ENCODE assay signal across 21 cellular contexts in the genomic region with DNA sequence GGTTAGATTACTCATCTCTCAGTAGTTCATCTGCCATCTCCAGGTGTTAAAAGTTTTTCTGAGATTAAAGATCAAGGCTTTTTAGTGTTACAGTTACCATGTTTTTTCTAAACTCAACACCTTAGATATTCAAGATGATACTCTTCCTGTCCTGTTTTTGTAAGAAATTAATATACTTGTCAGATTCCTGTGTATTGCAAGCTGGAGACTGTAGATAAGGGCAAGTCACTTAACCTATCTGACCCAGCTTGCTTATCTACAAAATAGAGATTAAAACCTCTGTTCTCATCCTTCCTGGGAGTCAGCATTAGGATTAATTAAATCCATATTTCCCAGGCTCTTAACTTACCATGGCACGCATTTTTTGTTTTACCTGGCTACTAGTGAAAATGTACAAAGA. TPM values are rescaled to one million over a fixed set of nuclear protein-coding genes. Genes with fewer than 3 reads are reported as not detected.
DNase-seq lines count a peak whose midpoint lies in the region; ATAC-seq and TF ChIP-seq lines count a peak whose summit lies in the region.
"Had no signal": no experiment of that assay in that cellular context is flagged by ENCODE, and none has a peak within 500 bp of the region (broad histone marks: within the 10 kb centered on the region; RNA-seq: fewer than 3 reads in every experiment).

No MANE protein-coding gene starts in this region.

- H3K9me3 Mint-ChIP-seq in activated CD4-positive, alpha-beta T cell treated with anti-CD3 and anti-CD28 coated beads, Interleukin-2, amount 10 ng/mL, durations not matched to agents 24 days and 14 days = no peaks in the 10 kb centered on the region
- H3K9me3 Mint-ChIP-seq in activated CD4-positive, alpha-beta T cell treated with anti-CD3 and anti-CD28 coated beads, Interleukin-2, amount 10 ng/mL, durations not matched to agents 7 days and 5 days = no peaks in the 10 kb centered on the region
- H3K9me3 Mint-ChIP-seq in central memory CD8-positive, alpha-beta T cell = no peaks in the 10 kb centered on the region
- no peaks in the 10 kb centered on the region for H3K9me3 Mint-ChIP-seq in stimulated activated effector memory CD8-positive, alpha-beta T cell treated with anti-CD3 and anti-CD28 coated beads, Interleukin-12 subunit alpha, Interleukin-12 subunit beta, amount 100 ng/mL, for 72 hours
- H3K9me3 Mint-ChIP-seq in activated CD8-positive, alpha-beta T cell treated with anti-CD3 and anti-CD28 coated beads for 36 hours = no peaks in the 10 kb centered on the region
- H3K9me3 Mint-ChIP-seq: CD14-positive monocyte had no signal

- peaks cover 37% of the 10 kb centered on the region for H3K36me3 Mint-ChIP-seq in activated CD4-positive, alpha-beta T cell treated with anti-CD3 and anti-CD28 coated beads, Interleukin-2, amount 10 ng/mL, durations not matched to agents 24 days and 14 days (ENCODE audit: low read depth)
- peaks cover 34% of the 10 kb centered on the region for H3K36me3 Mint-ChIP-seq in activated CD4-positive, alpha-beta T cell treated with anti-CD3 and anti-CD28 coated beads, Interleukin-2, amount 10 ng/mL, durations not matched to agents 7 days and 5 days (ENCODE audit: low read depth)
- H3K36me3 Mint-ChIP-seq in central memory CD8-positive, alpha-beta T cell (ENCODE audit: insufficient read depth) = peaks cover 42% of the 10 kb centered on the region
- peaks cover 93% of the 10 kb centered on the region for H3K36me3 Mint-ChIP-seq in stimulated activated effector memory CD8-positive, alpha-beta T cell treated with anti-CD3 and anti-CD28 coated beads, Interleukin-12 subunit alpha, Interleukin-12 subunit beta, amount 100 ng/mL, for 72 hours
- H3K36me3 Mint-ChIP-seq in activated CD8-positive, alpha-beta T cell treated with anti-CD3 and anti-CD28 coated beads for 36 hours (ENCODE audit: low read depth) = peaks cover 19% of the 10 kb centered on the region

- TF ChIP-seq CTCF in activated CD8-positive, alpha-beta T cell treated with anti-CD3 and anti-CD28 coated beads for 36 hours (IDR thresholded peaks at IDR 0.05) = no peak

- no peak for DNase-seq in activated CD4-positive, alpha-beta T cell treated with anti-CD3 and anti-CD28 coated beads, Interleukin-2, amount 10 ng/mL, durations not matched to agents 24 days and 14 days
- no peak for DNase-seq in activated CD4-positive, alpha-beta T cell treated with anti-CD3 and anti-CD28 coated beads, Interleukin-2, amount 10 ng/mL, durations not matched to agents 7 days and 5 days
- DNase-seq in central memory CD8-positive, alpha-beta T cell (ENCODE audit: low spot score in 2 of 2) = no peak
- no peak for DNase-seq in stimulated activated effector memory CD8-positive, alpha-beta T cell treated with anti-CD3 and anti-CD28 coated beads, Interleukin-12 subunit alpha, Interleukin-12 subunit beta, amount 100 ng/mL, for 72 hours (ENCODE audit: low spot score in 2 of 2)
- no peak for DNase-seq in CD1c-positive myeloid dendritic cell (ENCODE audit: extremely low spot score)
- DNase-seq in activated CD8-positive, alpha-beta T cell treated with anti-CD3 and anti-CD28 coated beads for 36 hours = no peak
- DNase-seq: ACHN, BE2C, Calu3, KBM-7, MG63, NCI-H1105 treated with DMSO at 0.1 percent for 48 hours, NCI-H2029, NCI-H446 treated with DMSO at 0.1 percent for 48 hours, NCI-H526, PC-9, SJCRH30 had no signal

- no peak for ATAC-seq in SK-N-SH treated with all-trans-retinoic acid at 6 μM for 48 hours
- no peak for ATAC-seq in central memory CD8-positive, alpha-beta T cell (replicated peaks; ENCODE audit: extremely low read depth, poor library complexity, severe bottlenecking)
- ATAC-seq in stimulated activated effector memory CD8-positive, alpha-beta T cell treated with anti-CD3 and anti-CD28 coated beads, Interleukin-12 subunit alpha, Interleukin-12 subunit beta, amount 100 ng/mL, for 72 hours = no peak
- no peak for ATAC-seq in activated CD8-positive, alpha-beta T cell treated with anti-CD3 and anti-CD28 coated beads for 36 hours
- ATAC-seq: HepG2, Right ventricle myocardium inferior had no signal

- H3K27ac Mint-ChIP-seq in activated CD4-positive, alpha-beta T cell treated with anti-CD3 and anti-CD28 coated beads, Interleukin-2, amount 10 ng/mL, durations not matched to agents 24 days and 14 days = peak overlapping the region; percentile 4
- H3K27ac Mint-ChIP-seq in activated CD4-positive, alpha-beta T cell treated with anti-CD3 and anti-CD28 coated beads, Interleukin-2, amount 10 ng/mL, durations not matched to agents 7 days and 5 days = no peak overlapping the region
- peak overlapping the region; percentile 9 for H3K27ac Mint-ChIP-seq in central memory CD8-positive, alpha-beta T cell (ENCODE audit: low read depth)
- H3K27ac Mint-ChIP-seq in stimulated activated effector memory CD8-positive, alpha-beta T cell treated with anti-CD3 and anti-CD28 coated beads, Interleukin-12 subunit alpha, Interleukin-12 subunit beta, amount 100 ng/mL, for 72 hours = peak overlapping the region; percentile 68
- no peak overlapping the region for H3K27ac Mint-ChIP-seq in activated CD8-positive, alpha-beta T cell treated with anti-CD3 and anti-CD28 coated beads for 36 hours

- POLR2A ChIA-PET in activated CD4-positive, alpha-beta T cell treated with anti-CD3 and anti-CD28 coated beads, Interleukin-2, amount 10 ng/mL, durations not matched to agents 7 days and 5 days (lab: Charles Lee) = no interaction called here
- POLR2A ChIA-PET in activated CD8-positive, alpha-beta T cell treated with anti-CD3 and anti-CD28 coated beads for 36 hours (lab: Charles Lee) = no interaction called here

- CTCF ChIA-PET in activated CD4-positive, alpha-beta T cell treated with anti-CD3 and anti-CD28 coated beads, Interleukin-2, amount 10 ng/mL, durations not matched to agents 7 days and 5 days (lab: Charles Lee) = interaction anchor here (1.6 kb wide), 1 partner anchor 13 kb away, joined by 3 read pairs; no protein-coding TSS in a partner anchor
- CTCF ChIA-PET in activated CD8-positive, alpha-beta T cell treated with anti-CD3 and anti-CD28 coated beads for 36 hours (lab: Charles Lee) = interaction anchor here (1.4 to 2.0 kb wide), 2 partner anchors 13 to 131 kb away, joined by 4 to 11 read pairs; no protein-coding TSS in a partner anchor

- intact Hi-C loops in activated CD4-positive, alpha-beta T cell treated with anti-CD3 and anti-CD28 coated beads, Interleukin-2, amount 10 ng/mL, durations not matched to agents 24 days and 14 days (cut with micrococcal nuclease) = no loop called here
- intact Hi-C loops in activated CD8-positive, alpha-beta T cell treated with anti-CD3 and anti-CD28 coated beads for 36 hours (cut with micrococcal nuclease) = no loop called here

- no peak overlapping the region for H3K4me3 Mint-ChIP-seq in activated CD4-positive, alpha-beta T cell treated with anti-CD3 and anti-CD28 coated beads, Interleukin-2, amount 10 ng/mL, durations not matched to agents 24 days and 14 days
- H3K4me3 Mint-ChIP-seq in activated CD4-positive, alpha-beta T cell treated with anti-CD3 and anti-CD28 coated beads, Interleukin-2, amount 10 ng/mL, durations not matched to agents 7 days and 5 days = no peak overlapping the region
- H3K4me3 Mint-ChIP-seq in central memory CD8-positive, alpha-beta T cell = no peak overlapping the region
- no peak overlapping the region for H3K4me3 Mint-ChIP-seq in stimulated activated effector memory CD8-positive, alpha-beta T cell treated with anti-CD3 and anti-CD28 coated beads, Interleukin-12 subunit alpha, Interleukin-12 subunit beta, amount 100 ng/mL, for 72 hours
- H3K4me3 Mint-ChIP-seq in activated CD8-positive, alpha-beta T cell treated with anti-CD3 and anti-CD28 coated beads for 36 hours = no peak overlapping the region
- H3K4me3 Mint-ChIP-seq: CD14-positive monocyte had no signal

- no peaks in the 10 kb centered on the region for H3K4me1 Mint-ChIP-seq in activated CD4-positive, alpha-beta T cell treated with anti-CD3 and anti-CD28 coated beads, Interleukin-2, amount 10 ng/mL, durations not matched to agents 24 days and 14 days
- H3K4me1 Mint-ChIP-seq in activated CD4-positive, alpha-beta T cell treated with anti-CD3 and anti-CD28 coated beads, Interleukin-2, amount 10 ng/mL, durations not matched to agents 7 days and 5 days = peaks cover 2% of the 10 kb centered on the region
- H3K4me1 Mint-ChIP-seq in central memory CD8-positive, alpha-beta T cell = peaks cover 20% of the 10 kb centered on the region
- H3K4me1 Mint-ChIP-seq in stimulated activated effector memory CD8-positive, alpha-beta T cell treated with anti-CD3 and anti-CD28 coated beads, Interleukin-12 subunit alpha, Interleukin-12 subunit beta, amount 100 ng/mL, for 72 hours = no peaks in the 10 kb centered on the region
- H3K4me1 Mint-ChIP-seq in activated CD8-positive, alpha-beta T cell treated with anti-CD3 and anti-CD28 coated beads for 36 hours (ENCODE audit: low read depth) = no peaks in the 10 kb centered on the region
- H3K4me1 Mint-ChIP-seq: CD14-positive monocyte had no signal

- no peaks in the 10 kb centered on the region for H3K27me3 Mint-ChIP-seq in activated CD4-positive, alpha-beta T cell treated with anti-CD3 and anti-CD28 coated beads, Interleukin-2, amount 10 ng/mL, durations not matched to agents 24 days and 14 days
- H3K27me3 Mint-ChIP-seq in activated CD4-positive, alpha-beta T cell treated with anti-CD3 and anti-CD28 coated beads, Interleukin-2, amount 10 ng/mL, durations not matched to agents 7 days and 5 days = no peaks in the 10 kb centered on the region
- no peaks in the 10 kb centered on the region for H3K27me3 Mint-ChIP-seq in central memory CD8-positive, alpha-beta T cell
- H3K27me3 Mint-ChIP-seq in activated CD8-positive, alpha-beta T cell treated with anti-CD3 and anti-CD28 coated beads for 36 hours = no peaks in the 10 kb centered on the region

RNA-seq across cellular contexts. Expression of gene SUGT1, which starts 25.2 kb away (rescaled TPM):
- total RNA-seq in activated CD4-positive, alpha-beta T cell treated with anti-CD3 and anti-CD28 coated beads, Interleukin-2, amount 10 ng/mL, durations not matched to agents 24 days and 14 days = 71.2 and 77.8 TPM in 2 replicates
- 10 to 100 TPM; 44.0 to 48.3 TPM for total RNA-seq in activated CD4-positive, alpha-beta T cell treated with anti-CD3 and anti-CD28 coated beads, Interleukin-2, amount 10 ng/mL, durations not matched to agents 7 days and 5 days
- 10 to 100 TPM; 52.0 to 52.5 TPM for total RNA-seq in activated CD8-positive, alpha-beta T cell treated with anti-CD3 and anti-CD28 coated beads for 36 hours

RNA-seq across cellular contexts. Expression of gene HNRNPA1L2, which starts 35.6 kb away (rescaled TPM):
- total RNA-seq in activated CD4-positive, alpha-beta T cell treated with anti-CD3 and anti-CD28 coated beads, Interleukin-2, amount 10 ng/mL, durations not matched to agents 24 days and 14 days = 8.9 TPM in 2 replicates
- 1 to 10 TPM; 7.9 to 9.1 TPM for total RNA-seq in activated CD4-positive, alpha-beta T cell treated with anti-CD3 and anti-CD28 coated beads, Interleukin-2, amount 10 ng/mL, durations not matched to agents 7 days and 5 days
- total RNA-seq in activated CD8-positive, alpha-beta T cell treated with anti-CD3 and anti-CD28 coated beads for 36 hours = 1 to 10 TPM; 7.8 to 9.2 TPM

Comparison
In these comparisons a context has a peak if more than half of its experiments do, and no peak if none do; other contexts are left out.
1. H3K27ac Mint-ChIP-seq: peak in activated CD4-positive, alpha-beta T cell treated with anti-CD3 and anti-CD28 coated beads, Interleukin-2, amount 10 ng/mL, durations not matched to agents 24 days and 14 days (single experiment), central memory CD8-positive, alpha-beta T cell (single experiment) and stimulated activated effector memory CD8-positive, alpha-beta T cell treated with anti-CD3 and anti-CD28 coated beads, Interleukin-12 subunit alpha, Interleukin-12 subunit beta, amount 100 ng/mL, for 72 hours (single experiment); none in activated CD4-positive, alpha-beta T cell treated with anti-CD3 and anti-CD28 coated beads, Interleukin-2, amount 10 ng/mL, durations not matched to agents 7 days and 5 days (single experiment) and activated CD8-positive, alpha-beta T cell treated with anti-CD3 and anti-CD28 coated beads for 36 hours (single experiment).